ENCODE assay signal across 18 cellular contexts in genomic region chr22:43743131-43743530, GRCh38.
DNase-seq lines count a peak whose midpoint lies in the region; ATAC-seq and TF ChIP-seq lines count a peak whose summit lies in the region.
"Had no signal": no experiment of that assay in that cellular context is flagged by ENCODE, and none has a peak within 500 bp of the region (broad histone marks: within the 10 kb centered on the region; RNA-seq: fewer than 3 reads in every experiment).

No MANE protein-coding gene starts in this region.

- POLR2A ChIA-PET in Panc1 (lab: Charles Lee), result no interaction called here

- H3K9me3 ChIP-seq in DOHH2 (ENCODE audit: control insufficient read depth, insufficient read depth, low read length) (no peaks in the 10 kb centered on the region), Panc1 (ENCODE audit: control insufficient read depth, insufficient read depth, low read depth, low read length) (no peaks in the 10 kb centered on the region), prostate gland (no peaks in the 10 kb centered on the region)
- H3K9me3 ChIP-seq: breast epithelium, MG63, neutrophil had no signal

- CTCF ChIA-PET in Panc1 (lab: Charles Lee), result no interaction called here

- intact Hi-C loops in Panc1 (cut with micrococcal nuclease; ENCODE audit: unreplicated experiment), result no loop called here
- intact Hi-C loops in prostate gland (cut with DNase I), result no loop called here

- no TSS peak for BruUV-seq in Panc1 (replicated peaks; lab: Mats Ljungman, UMichigan)

- DNase-seq in GM13977 (ENCODE audit: low spot score), result no peak
- DNase-seq in Panc1 (ENCODE audit: low read depth, low spot score), result no peak
- DNase-seq in iPS DF 4.7 (ENCODE audit: extremely low read depth, low spot score), result peak; percentile 25
- DNase-seq in NCI-H2107 (lab: John Stamatoyannopoulos, UW), result no peak
- no peak for DNase-seq in prostate gland (ENCODE audit: low spot score)
- DNase-seq in SIG-M5 treated with dmso at 0.1 percent for 504 hours (lab: John Stamatoyannopoulos, UW; ENCODE audit: unreplicated experiment), result no peak
- DNase-seq: activated CD4-positive, alpha-beta memory T cell treated with anti-CD3 and anti-CD28 coated beads for 36 hours; activated gamma-delta T cell; MG63; NCI-H226; stimulated activated CD4-positive, alpha-beta T cell treated with anti-CD3 and anti-CD28 coated beads, Interleukin-12 subunit alpha, Interleukin-12 subunit beta, amount 100 ng/mL, for 4 hours; T-helper 9 cell had no signal

- TF ChIP-seq POLR2A in prostate gland (IDR thresholded peaks at IDR 0.05), result no peak

- H3K27ac ChIP-seq in DOHH2 (ENCODE audit: low read depth, low read length) (no peak overlapping the region), Panc1 (ENCODE audit: low read length) (no peak overlapping the region), prostate gland (no peak overlapping the region)
- H3K27ac ChIP-seq: breast epithelium, epithelial cell of prostate, HL-60, neutrophil had no signal

- no peaks in the 10 kb centered on the region for H4K20me1 ChIP-seq in DOHH2 (ENCODE audit: control insufficient read depth, insufficient read depth, low read depth, low read length)

- no peaks in the 10 kb centered on the region for H3K36me3 ChIP-seq in DOHH2 (ENCODE audit: control insufficient read depth, low read length)
- no peaks in the 10 kb centered on the region for H3K36me3 ChIP-seq in Panc1 (ENCODE audit: control insufficient read depth, insufficient read depth, low read length)
- no peaks in the 10 kb centered on the region for H3K36me3 ChIP-seq in prostate gland
- H3K36me3 ChIP-seq: breast epithelium, MG63, neutrophil had no signal

- H3K4me2 ChIP-seq in DOHH2 (ENCODE audit: low read length), result no peak overlapping the region

- no peak for ATAC-seq in Panc1

- WGBS in prostate gland, result 82% methylated on average over 4 of the region's 4 CpGs

- no peaks in the 10 kb centered on the region for H3K9me2 ChIP-seq in DOHH2 (replicated peaks; ENCODE audit: control insufficient read depth, low read length)

- no peaks in the 10 kb centered on the region for H3K27me3 ChIP-seq in DOHH2 (ENCODE audit: control insufficient read depth, low read length)
- no peaks in the 10 kb centered on the region; the same call in 1 of the 2 replicates for H3K27me3 ChIP-seq in Panc1 (ENCODE audit: control insufficient read depth, insufficient read depth, low read length)
- H3K27me3 ChIP-seq in prostate gland (replicated peaks; ENCODE audit: insufficient read depth), result no peaks in the 10 kb centered on the region
- H3K27me3 ChIP-seq: breast epithelium, MG63 had no signal

- in situ Hi-C loops in GM13977 (cut with MboI; ENCODE audit: low pct_unique_long_range_greater_than_20kb, low sequenced_read_pairs, unreplicated experiment), result no loop called here
- in situ Hi-C loops in Panc1 (cut with HindIII; ENCODE audit: low pct_unique_long_range_greater_than_20kb, low sequenced_read_pairs), result no loop called here

- no peaks in the 10 kb centered on the region for H3K79me2 ChIP-seq in DOHH2 (ENCODE audit: control insufficient read depth, low read length)

- peak; percentile 48 for TF ChIP-seq CTCF in DOHH2 (IDR thresholded peaks at IDR 0.05; ENCODE audit: low read depth, low read length, poor library complexity, severe bottlenecking)
- TF ChIP-seq CTCF in GM13977 (IDR thresholded peaks at IDR 0.05; ENCODE audit: extremely low read depth, insufficient read depth, missing control alignments), result peak; percentile 37
- peak; percentile 30; the same call in 1 of the 2 replicates for TF ChIP-seq CTCF in Panc1 (IDR thresholded peaks at IDR 0.05)
- no peak for TF ChIP-seq CTCF in prostate gland (IDR thresholded peaks at IDR 0.05)

- H3F3A ChIP-seq in DOHH2 (ENCODE audit: control insufficient read depth, insufficient read depth), result no peaks in the 10 kb centered on the region

- H3K4me3 ChIP-seq in DOHH2 (ENCODE audit: low read length) (no peak overlapping the region), Panc1 (ENCODE audit: low read depth in 2 of 2, low read length in 2 of 2) (no peak overlapping the region), prostate gland (no peak overlapping the region)
- H3K4me3 ChIP-seq: breast epithelium, lung, MG63 had no signal

- no peaks in the 10 kb centered on the region for H3K4me1 ChIP-seq in DOHH2 (ENCODE audit: control insufficient read depth, low read length)
- no peaks in the 10 kb centered on the region for H3K4me1 ChIP-seq in Panc1 (ENCODE audit: control insufficient read depth, insufficient read depth, low read length)
- H3K4me1 ChIP-seq in prostate gland (replicated peaks), result no peaks in the 10 kb centered on the region
- H3K4me1 ChIP-seq: breast epithelium had no signal

Comparison
In these comparisons a context has a peak if more than half of its experiments do, and no peak if none do; other contexts are left out.
1. CTCF ChIP-seq: peak in DOHH2 (single experiment), GM13977 (single experiment) and Panc1 (single experiment); none in prostate gland (0 of 4).